Comparison of ENCODE assay signal across 8 cellular contexts in the genomic region with DNA sequence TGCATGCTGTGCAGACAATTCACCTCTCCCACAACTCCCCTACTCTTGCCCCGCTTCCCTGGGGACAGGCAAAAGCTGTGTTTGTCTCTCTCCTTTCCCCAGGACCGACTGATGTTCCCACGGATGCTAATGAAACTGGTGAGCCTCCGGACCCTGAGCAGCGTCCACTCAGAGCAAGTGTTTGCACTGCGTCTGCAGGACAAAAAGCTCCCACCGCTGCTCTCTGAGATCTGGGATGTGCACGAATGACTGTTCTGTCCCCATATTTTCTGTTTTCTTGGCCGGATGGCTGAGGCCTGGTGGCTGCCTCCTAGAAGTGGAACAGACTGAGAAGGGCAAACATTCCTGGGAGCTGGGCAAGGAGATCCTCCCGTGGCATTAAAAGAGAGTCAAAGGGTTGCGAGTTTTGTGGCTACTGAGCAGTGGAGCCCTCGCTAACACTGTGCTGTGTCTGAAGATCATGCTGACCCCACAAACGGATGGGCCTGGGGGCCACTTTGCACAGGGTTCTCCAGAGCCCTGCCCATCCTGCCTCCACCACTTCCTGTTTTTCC. TPM values are rescaled to one million over a fixed set of nuclear protein-coding genes. Genes with fewer than 3 reads are reported as not detected.
A peak's percentile ranks its signal among the peaks of the same experiment; 100 is the strongest.
DNase-seq lines count a peak whose midpoint lies in the region; ATAC-seq and TF ChIP-seq lines count a peak whose summit lies in the region.

No MANE protein-coding gene starts in this region.

- no peaks in the 10 kb centered on the region for H3K36me3 ChIP-seq in ES-I3 (ENCODE audit: insufficient read depth, low read length)
- H3K36me3 ChIP-seq in PC-9 (ENCODE audit: low read depth), result 0 out of 2 replicates have a peak, but pooled peaks cover 6% of the 10 kb centered on the region
- peaks cover 0 to 5% (median 2%) of the 10 kb centered on the region in 4 donors for H3K36me3 ChIP-seq in esophagus muscularis mucosa
- H3K36me3 ChIP-seq in sigmoid colon, result no peaks in the 10 kb centered on the region

- H2AFZ ChIP-seq in PC-9, result peak overlapping the region; percentile 81

- POLR2A ChIA-PET in PC-9 (lab: Charles Lee; ENCODE audit: unreplicated experiment), result no interaction called here

- peaks cover 32% of the 10 kb centered on the region for H3K79me2 ChIP-seq in PC-9 (ENCODE audit: low read depth)

- DNase-seq in PC-9 (no peak), esophagus muscularis mucosa (ENCODE audit: extremely low spot score) (no peak), sigmoid colon (no peak), A172 (ENCODE audit: low spot score) (no peak), GM19238 (ENCODE audit: insufficient read length, low spot score) (no peak)
- DNase-seq in stimulated activated CD8-positive, alpha-beta memory T cell treated with anti-CD3 and anti-CD28 coated beads, Interleukin-4, amount 100 ng/mL, for 48 hours, result no peak

- no peak for ATAC-seq in HG02852 (IDR thresholded peaks at IDR 0.05; ENCODE audit: unreplicated experiment)

- BruUV-seq in PC-9 (replicated peaks; lab: Mats Ljungman, UMichigan), result TSS peak; percentile 82

- H3K4me1 ChIP-seq in ES-I3 (ENCODE audit: insufficient read depth, low read length) (peaks cover 18% of the 10 kb centered on the region), PC-9 (replicated peaks; ENCODE audit: insufficient read depth) (peaks cover 54% of the 10 kb centered on the region), esophagus muscularis mucosa (peaks cover 39 to 48% (median 46%) of the 10 kb centered on the region in 4 donors), sigmoid colon (peaks cover 0 to 40% (median 38%) of the 10 kb centered on the region in 4 donors)

- H3K27me3 ChIP-seq in PC-9 (ENCODE audit: insufficient read depth, low read depth) (no peaks in the 10 kb centered on the region), esophagus muscularis mucosa (no peaks in the 10 kb centered on the region), sigmoid colon (no peaks in the 10 kb centered on the region)

- TF ChIP-seq POLR2A in esophagus muscularis mucosa (IDR thresholded peaks at IDR 0.05; ENCODE audit: low read depth), result no peak
- no peak for TF ChIP-seq POLR2A in sigmoid colon (IDR thresholded peaks at IDR 0.05)

- WGBS in esophagus muscularis mucosa, result 63% methylated on average over 12 of the region's 13 CpGs
- 41 to 42% methylated on average over 13 of the region's 13 CpGs for WGBS in sigmoid colon, 2 donors

- no peaks in the 10 kb centered on the region for H3K9me2 ChIP-seq in PC-9 (ENCODE audit: insufficient read depth)

- peak overlapping the region; percentile 69 for H3K27ac ChIP-seq in PC-9
- H3K27ac ChIP-seq in esophagus muscularis mucosa (replicated peaks in 1 of 4), result peak overlapping the region; percentile 90 to 98 (median 96)
- peak overlapping the region; percentile 95 to 98 (median 96) for H3K27ac ChIP-seq in sigmoid colon

- H4K20me1 ChIP-seq in PC-9 (ENCODE audit: insufficient read depth), result peaks cover 30% of the 10 kb centered on the region

- intact Hi-C loops in PC-9 (cut with micrococcal nuclease; ENCODE audit: unreplicated experiment) (loop anchor here (1.0 to 5.0 kb wide), 4 partner anchors 9 to 654 kb away; a partner anchor contains a TSS), esophagus muscularis mucosa (cut with DNase I) (loop anchor here (5.0 kb wide), 1 partner anchor 91 kb away; a partner anchor contains a TSS), sigmoid colon (cut with DNase I) (loop anchor here (2.0 to 5.0 kb wide), 2 partner anchors 54 to 89 kb away; a partner anchor contains a TSS)

- peak overlapping the region; percentile 81; the same call in 1 of the 2 replicates for H3K9ac ChIP-seq in ES-I3 (ENCODE audit: low read depth, low read length)

- peaks cover 45% of the 10 kb centered on the region for H3F3A ChIP-seq in PC-9 (ENCODE audit: insufficient read depth, low read depth)

- TF ChIP-seq CTCF in PC-9 (conservative IDR thresholded peaks at IDR 0.05), result no peak
- no peak for TF ChIP-seq CTCF in esophagus muscularis mucosa (IDR thresholded peaks at IDR 0.05)
- no peak for TF ChIP-seq CTCF in sigmoid colon (IDR thresholded peaks at IDR 0.05)

- H3K4me3 ChIP-seq in PC-9 (peak overlapping the region; percentile 72; the same call in 1 of the 2 replicates), esophagus muscularis mucosa (peak overlapping the region; percentile 72 to 93 (median 81)), sigmoid colon (peak overlapping the region in 3 of 4 donors; percentile 77 to 94 (median 90))

- peak overlapping the region; percentile 96 for H3K4me2 ChIP-seq in PC-9

- CTCF ChIA-PET in PC-9 (lab: Charles Lee), result no interaction called here

- H3K9me3 ChIP-seq in ES-I3 (ENCODE audit: control insufficient read depth, insufficient read depth, low read length) (no peaks in the 10 kb centered on the region), PC-9 (ENCODE audit: insufficient read depth, low read depth) (no peaks in the 10 kb centered on the region), esophagus muscularis mucosa (no peaks in the 10 kb centered on the region), sigmoid colon (no peaks in the 10 kb centered on the region)

- no peak for TF ChIP-seq EP300 in esophagus muscularis mucosa (IDR thresholded peaks at IDR 0.05)
- TF ChIP-seq EP300 in sigmoid colon (IDR thresholded peaks at IDR 0.05), result no peak

RNA-seq across cellular contexts. Expression of a gene that starts 1.4 kb away (rescaled TPM):
- total RNA-seq in PC-9 (2021), result 61.1 and 65.9 TPM in 2 replicates
- 10 to 100 TPM; 27.8 to 35.4 (median 32.7) TPM for total RNA-seq in esophagus muscularis mucosa
- 10 to 100 TPM; 25.8 to 55.7 (median 33.6) TPM for total RNA-seq in sigmoid colon
- polyA plus RNA-seq in sigmoid colon, result 10 to 100 TPM; 18.6 to 32.5 (median 19.2) TPM
- total RNA-seq in A172 (2014; rRNA removed; shearing (Covaris generic)), result 16.5 and 23.1 TPM in 2 replicates

RNA-seq across cellular contexts. Expression of a gene that starts 10.7 kb away (rescaled TPM):
- total RNA-seq in PC-9 (2021) (71.5 and 90.4 TPM in 2 replicates), esophagus muscularis mucosa (10 to 100 TPM; 14.5 to 26.2 (median 18.1) TPM), sigmoid colon (10 to 100 TPM; 30.3 to 54.5 (median 40.2) TPM)
- 10 to 100 TPM; 57.3 to 90.1 (median 61.5) TPM for polyA plus RNA-seq in sigmoid colon
- 18.1 and 23.5 TPM in 2 replicates for total RNA-seq in A172 (2014; rRNA removed; shearing (Covaris generic))

RNA-seq across cellular contexts. Expression of a gene that starts 19.9 kb away (rescaled TPM):
- total RNA-seq in PC-9 (2021) (20.4 and 24.1 TPM in 2 replicates), esophagus muscularis mucosa (10 to 100 TPM; 19.5 to 42.7 (median 28.6) TPM), sigmoid colon (10 to 100 TPM; 30.7 to 54.0 (median 34.9) TPM)
- polyA plus RNA-seq in sigmoid colon, result 10 to 100 TPM; 15.6 to 50.9 (median 25.4) TPM
- total RNA-seq in A172 (2014; rRNA removed; shearing (Covaris generic)), result 24.6 and 29.9 TPM in 2 replicates

RNA-seq across cellular contexts. Expression of a gene that starts 53.8 kb away (rescaled TPM):
- total RNA-seq in PC-9 (2021) (72.3 and 85.2 TPM in 2 replicates), esophagus muscularis mucosa (10 to 100 TPM; 22.6 to 37.8 (median 25.4) TPM), sigmoid colon (10 to 100 TPM; 31.9 to 44.6 (median 32.3) TPM)
- polyA plus RNA-seq in sigmoid colon, result 10 to 100 TPM; 21.3 to 42.0 (median 21.6) TPM
- total RNA-seq in A172 (2014; rRNA removed; shearing (Covaris generic)), result 86.1 and 110 TPM in 2 replicates
